In genomic region chr5:154754460-154755360, GRCh38 we compare ENCODE assay signal across 8 cellular contexts. TPM values are rescaled to one million over a fixed set of nuclear protein-coding genes. Genes with fewer than 3 reads are reported as not detected.
DNase-seq lines count a peak whose midpoint lies in the region; ATAC-seq and TF ChIP-seq lines count a peak whose summit lies in the region.

No MANE protein-coding gene starts in this region.

- intact Hi-C loops in PC-9 (cut with micrococcal nuclease; ENCODE audit: unreplicated experiment): loop anchor here (1.0 to 5.0 kb wide), 6 partner anchors 42 to 307 kb away; partner anchors contain the start of genes CNOT8 and SAP30L

- H3K36me3 ChIP-seq in DOHH2 (ENCODE audit: control insufficient read depth, low read length) (peaks cover 39% of the 10 kb centered on the region), PC-9 (ENCODE audit: low read depth) (no peaks in the 10 kb centered on the region), muscle layer of colon (ENCODE audit: insufficient read depth, low read length) (no peaks in the 10 kb centered on the region)

- peak overlapping the region; percentile 91 for H2AFZ ChIP-seq in PC-9

- POLR2A ChIA-PET in PC-9 (lab: Charles Lee; ENCODE audit: unreplicated experiment): no interaction called here

- H3K9ac ChIP-seq in muscle layer of colon (ENCODE audit: low read length): peak overlapping the region; percentile 95

- H3K27ac ChIP-seq in DOHH2 (ENCODE audit: low read depth, low read length): peak overlapping the region; percentile 81
- H3K27ac ChIP-seq in PC-9: peak overlapping the region; percentile 95
- peak overlapping the region; percentile 82 for H3K27ac ChIP-seq in muscle layer of colon (ENCODE audit: low read depth, low read length)

- no peaks in the 10 kb centered on the region for H3K9me3 ChIP-seq in DOHH2 (ENCODE audit: control insufficient read depth, insufficient read depth, low read length)
- no peaks in the 10 kb centered on the region for H3K9me3 ChIP-seq in PC-9 (ENCODE audit: insufficient read depth, low read depth)
- no peaks in the 10 kb centered on the region for H3K9me3 ChIP-seq in muscle layer of colon (ENCODE audit: low read length)

- no peaks in the 10 kb centered on the region; the same call in 1 of the 2 replicates for H3F3A ChIP-seq in DOHH2 (ENCODE audit: control insufficient read depth, insufficient read depth)
- H3F3A ChIP-seq in PC-9 (ENCODE audit: insufficient read depth, low read depth): 0 out of 2 replicates have a peak, but pooled peaks cover 5% of the 10 kb centered on the region

- no peaks in the 10 kb centered on the region for H3K27me3 ChIP-seq in DOHH2 (ENCODE audit: control insufficient read depth, low read length)
- no peaks in the 10 kb centered on the region for H3K27me3 ChIP-seq in PC-9 (ENCODE audit: insufficient read depth, low read depth)
- no peaks in the 10 kb centered on the region for H3K27me3 ChIP-seq in muscle layer of colon (ENCODE audit: control insufficient read depth in 1 of 2, insufficient read depth in 2 of 2, low read length in 2 of 2)

- DNase-seq in KG1 (lab: John Stamatoyannopoulos, UW) (peak; percentile 90), PC-9 (peak; percentile 96 to 100)
- DNase-seq in activated T-cell treated with anti-CD3 and anti-CD28 coated beads, Interleukin-2, amount 50 U/mL, for 48 hours: peak; percentile 99
- peak; percentile 98 for DNase-seq in stimulated activated CD8-positive, alpha-beta memory T cell treated with anti-CD3 and anti-CD28 coated beads, Interleukin-7, amount 100 ng/mL, for 1 hour (ENCODE audit: low read depth in 2 of 2)

- H3K79me2 ChIP-seq in DOHH2 (ENCODE audit: control insufficient read depth, low read length) (peaks cover 65% of the 10 kb centered on the region), PC-9 (ENCODE audit: low read depth) (peaks cover 56% of the 10 kb centered on the region)

- H3K4me3 ChIP-seq in DOHH2 (ENCODE audit: low read length) (peak overlapping the region; percentile 85), PC-9 (peak overlapping the region; percentile 77), muscle layer of colon (ENCODE audit: low read depth in 1 of 2, low read length in 2 of 2) (peak overlapping the region; percentile 38 to 72)

- ATAC-seq in GM21737 (IDR thresholded peaks at IDR 0.05; ENCODE audit: unreplicated experiment): peak; percentile 85
- peak; percentile 95 for ATAC-seq in esophagus mucosa

- peak overlapping the region; percentile 86 for H3K4me2 ChIP-seq in DOHH2 (ENCODE audit: low read length)
- peak overlapping the region; percentile 84 for H3K4me2 ChIP-seq in PC-9

- H3K9me2 ChIP-seq in DOHH2 (replicated peaks; ENCODE audit: control insufficient read depth, low read length) (no peaks in the 10 kb centered on the region), PC-9 (ENCODE audit: insufficient read depth) (no peaks in the 10 kb centered on the region)

- TSS peak; percentile 74 for BruUV-seq in PC-9 (replicated peaks; lab: Mats Ljungman, UMichigan)

- TF ChIP-seq CTCF in DOHH2 (IDR thresholded peaks at IDR 0.05; ENCODE audit: low read depth, low read length, poor library complexity, severe bottlenecking) (peak; percentile 49), PC-9 (conservative IDR thresholded peaks at IDR 0.05) (no peak; the same call in 1 of the 2 replicates)

- CTCF ChIA-PET in PC-9 (lab: Charles Lee): no interaction called here

- H4K20me1 ChIP-seq in DOHH2 (ENCODE audit: control insufficient read depth, insufficient read depth, low read depth, low read length) (peaks cover 22% of the 10 kb centered on the region), PC-9 (ENCODE audit: insufficient read depth) (peaks cover 29% of the 10 kb centered on the region)

- H3K4me1 ChIP-seq in DOHH2 (ENCODE audit: control insufficient read depth, low read length) (peaks cover 44% of the 10 kb centered on the region), PC-9 (replicated peaks; ENCODE audit: insufficient read depth) (peaks cover 33% of the 10 kb centered on the region), muscle layer of colon (ENCODE audit: insufficient read depth, low read length) (peaks cover 39% of the 10 kb centered on the region)

RNA-seq across cellular contexts. Expression of gene LARP1, which starts 0.5 kb away (rescaled TPM):
- total RNA-seq in PC-9 (2021): 232 and 290 TPM in 2 replicates
- 144 TPM for total RNA-seq in esophagus mucosa

Comparison
In these comparisons a context has a peak if more than half of its experiments do, and no peak if none do; other contexts are left out.
1. Peak in every context shown above with its lines: DNase-seq, ATAC-seq, H3K4me3 ChIP-seq and H3K27ac ChIP-seq.